Comparison of ENCODE assay signal across 11 cellular contexts in the genomic region with DNA sequence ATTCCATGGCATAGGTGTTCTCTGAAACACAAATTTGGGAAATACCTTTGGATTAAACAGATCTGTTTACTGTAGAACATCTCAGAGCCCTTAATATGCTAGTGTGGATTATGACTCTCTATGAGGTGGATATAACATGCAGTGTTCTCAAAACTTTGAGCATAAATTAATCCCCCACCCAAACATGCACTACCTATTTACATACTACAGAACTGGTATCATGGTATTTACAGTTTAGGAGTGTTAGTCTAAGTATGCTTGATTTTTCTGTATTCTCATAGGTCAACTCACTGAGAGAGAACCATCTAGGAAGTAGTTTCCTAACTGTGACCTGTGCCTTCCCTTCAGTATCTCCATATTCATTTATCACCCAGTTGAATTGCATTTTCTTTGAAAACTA. TPM values are rescaled to one million over a fixed set of nuclear protein-coding genes. Genes with fewer than 3 reads are reported as not detected.
DNase-seq lines count a peak whose midpoint lies in the region; ATAC-seq and TF ChIP-seq lines count a peak whose summit lies in the region.
"Had no signal": no experiment of that assay in that cellular context is flagged by ENCODE, and none has a peak within 500 bp of the region (broad histone marks: within the 10 kb centered on the region; RNA-seq: fewer than 3 reads in every experiment).

No MANE protein-coding gene starts in this region.

- H3K9me3 ChIP-seq in CD8-positive, alpha-beta memory T cell (ENCODE audit: low read length), result no peaks in the 10 kb centered on the region
- no peaks in the 10 kb centered on the region for H3K9me3 ChIP-seq in HUES6 (ENCODE audit: control insufficient read depth, insufficient read depth, low read depth, low read length)
- no peaks in the 10 kb centered on the region for H3K9me3 ChIP-seq in PC-3 (ENCODE audit: low read length)
- H3K9me3 ChIP-seq: right lobe of liver, thoracic aorta had no signal

- peaks cover 48% of the 10 kb centered on the region for H3K4me1 ChIP-seq in CD8-positive, alpha-beta memory T cell (ENCODE audit: insufficient read depth, low read length)
- H3K4me1 ChIP-seq in HUES6 (ENCODE audit: control insufficient read depth, insufficient read depth, low read length) (peaks cover 19% of the 10 kb centered on the region), PC-3 (ENCODE audit: insufficient read depth, low read length) (no peaks in the 10 kb centered on the region)

- no TSS peak for BruUV-seq in PC-3 (replicated peaks; lab: Mats Ljungman, UMichigan)

- H3K9me3 Mint-ChIP-seq in CD8-positive, alpha-beta memory T cell, result no peaks in the 10 kb centered on the region
- H3K9me3 Mint-ChIP-seq in activated naive CD8-positive, alpha-beta T cell (ENCODE audit: low read depth), result no peaks in the 10 kb centered on the region
- no peaks in the 10 kb centered on the region for H3K9me3 Mint-ChIP-seq in naive thymus-derived CD8-positive, alpha-beta T cell

- H3K79me2 ChIP-seq in PC-3 (ENCODE audit: low read length), result no peaks in the 10 kb centered on the region

- no peaks in the 10 kb centered on the region for H3K27me3 ChIP-seq in CD8-positive, alpha-beta memory T cell (ENCODE audit: insufficient read depth, low read length, poor library complexity, severe bottlenecking)
- H3K27me3 ChIP-seq in HUES6 (ENCODE audit: control insufficient read depth, insufficient read depth, low read length) (0 out of 2 replicates have a peak, but pooled peaks cover 3% of the 10 kb centered on the region), PC-3 (ENCODE audit: low read length) (no peaks in the 10 kb centered on the region)
- H3K27me3 ChIP-seq: foreskin keratinocyte, right lobe of liver had no signal

- no peak for DNase-seq in CD8-positive, alpha-beta memory T cell
- no peak for DNase-seq in naive thymus-derived CD8-positive, alpha-beta T cell
- DNase-seq in NCI-H2196 treated with DMSO at 0.1 percent for 48 hours (lab: John Stamatoyannopoulos, UW; ENCODE audit: unreplicated experiment) (no peak), PC-3 (no peak), GM03348 (ENCODE audit: low spot score) (no peak)
- DNase-seq: foreskin keratinocyte, right lobe of liver had no signal

- H3K4me3 Mint-ChIP-seq in CD8-positive, alpha-beta memory T cell, result peak overlapping the region in 6 of 7 donors; percentile 7 to 86 (median 68)
- H3K4me3 Mint-ChIP-seq in activated naive CD8-positive, alpha-beta T cell, result peak overlapping the region; percentile 77
- H3K4me3 Mint-ChIP-seq in naive thymus-derived CD8-positive, alpha-beta T cell, result peak overlapping the region in 9 of 10 donors; percentile 17 to 86 (median 73)

- H4K20me1 ChIP-seq in PC-3 (ENCODE audit: low read length), result no peaks in the 10 kb centered on the region

- peaks cover 35 to 47% (median 40%) of the 10 kb centered on the region in 3 donors for H3K4me1 Mint-ChIP-seq in CD8-positive, alpha-beta memory T cell
- peaks cover 45% of the 10 kb centered on the region for H3K4me1 Mint-ChIP-seq in activated naive CD8-positive, alpha-beta T cell (ENCODE audit: low read depth)
- peaks cover 24 to 51% (median 46%) of the 10 kb centered on the region in 4 donors for H3K4me1 Mint-ChIP-seq in naive thymus-derived CD8-positive, alpha-beta T cell

- H3K36me3 ChIP-seq in CD8-positive, alpha-beta memory T cell (ENCODE audit: insufficient read depth, low read length), result peaks cover 5% of the 10 kb centered on the region
- H3K36me3 ChIP-seq in HUES6 (ENCODE audit: control insufficient read depth, insufficient read depth, low read length), result peaks cover 20% of the 10 kb centered on the region
- peaks cover 2% of the 10 kb centered on the region; the same call in 1 of the 2 replicates for H3K36me3 ChIP-seq in PC-3 (ENCODE audit: low read depth, low read length)

- H3K9ac ChIP-seq in HUES6 (ENCODE audit: low read length) (peak overlapping the region; percentile 43), PC-3 (ENCODE audit: low read length) (no peak overlapping the region)

- no peak for TF ChIP-seq CTCF in PC-3 (conservative IDR thresholded peaks at IDR 0.05; ENCODE audit: low read depth, low read length)

- H3K36me3 Mint-ChIP-seq in CD8-positive, alpha-beta memory T cell, result peaks cover 3 to 36% (median 5%) of the 10 kb centered on the region in 3 donors
- peaks cover 5% of the 10 kb centered on the region for H3K36me3 Mint-ChIP-seq in activated naive CD8-positive, alpha-beta T cell
- peaks cover 0 to 19% (median 13%) of the 10 kb centered on the region in 3 donors for H3K36me3 Mint-ChIP-seq in naive thymus-derived CD8-positive, alpha-beta T cell

- intact Hi-C loops in PC-3 (cut with micrococcal nuclease), result loop anchor here (10.0 kb wide), 1 partner anchor 225 kb away; no protein-coding TSS in a partner anchor

- no peaks in the 10 kb centered on the region for H3F3A ChIP-seq in PC-3 (ENCODE audit: low read length, unreplicated experiment)

- no peak overlapping the region for H3K27ac ChIP-seq in CD8-positive, alpha-beta memory T cell (ENCODE audit: low read depth, low read length)
- H3K27ac ChIP-seq in HUES6 (ENCODE audit: low read depth, low read length) (peak overlapping the region; percentile 67; the same call in 1 of the 2 replicates), PC-3 (ENCODE audit: low read length) (no peak overlapping the region)
- H3K27ac ChIP-seq: foreskin keratinocyte, right lobe of liver had no signal

- POLR2A ChIA-PET in CD8-positive, alpha-beta memory T cell (lab: Charles Lee), result interaction anchor here (0.6 kb wide), 1 partner anchor 871 kb away, joined by 3 read pairs; no protein-coding TSS in a partner anchor
- POLR2A ChIA-PET in naive thymus-derived CD8-positive, alpha-beta T cell (lab: Charles Lee), result interaction anchor here (1.2 to 1.7 kb wide), 4 partner anchors 30 to 224 kb away, joined by 3 to 16 read pairs (median 4); partner anchors contain the start of gene ZNF609
- POLR2A ChIA-PET in PC-3 (lab: Charles Lee; ENCODE audit: unreplicated experiment), result no interaction called here

- CTCF ChIA-PET in CD8-positive, alpha-beta memory T cell (lab: Charles Lee), result interaction anchor here (1.2 to 4.9 kb wide), 3 partner anchors 12 to 224 kb away, joined by 3 to 37 read pairs (median 11); no protein-coding TSS in a partner anchor
- CTCF ChIA-PET in PC-3 (lab: Charles Lee), result no interaction called here

- H3K4me3 ChIP-seq in CD8-positive, alpha-beta memory T cell (ENCODE audit: low read length), result no peak overlapping the region
- H3K4me3 ChIP-seq in HUES6 (ENCODE audit: low read depth, low read length) (no peak overlapping the region), PC-3 (ENCODE audit: low read length) (no peak overlapping the region)
- H3K4me3 ChIP-seq: right lobe of liver, thoracic aorta had no signal

- peak overlapping the region in 7 of 8 donors; percentile 76 to 97 (median 93) for H3K27ac Mint-ChIP-seq in CD8-positive, alpha-beta memory T cell
- peak overlapping the region; percentile 92 for H3K27ac Mint-ChIP-seq in activated naive CD8-positive, alpha-beta T cell
- H3K27ac Mint-ChIP-seq in naive thymus-derived CD8-positive, alpha-beta T cell, result peak overlapping the region; percentile 67 to 97 (median 93)

- no peaks in the 10 kb centered on the region for H3K27me3 Mint-ChIP-seq in CD8-positive, alpha-beta memory T cell
- H3K27me3 Mint-ChIP-seq in activated naive CD8-positive, alpha-beta T cell, result no peaks in the 10 kb centered on the region
- H3K27me3 Mint-ChIP-seq in naive thymus-derived CD8-positive, alpha-beta T cell, result no peaks in the 10 kb centered on the region

- no peaks in the 10 kb centered on the region for H3K9me2 ChIP-seq in PC-3 (replicated peaks; ENCODE audit: low read length)

- no peak overlapping the region for H3K4me2 ChIP-seq in PC-3 (ENCODE audit: low read length)

- ATAC-seq in naive thymus-derived CD8-positive, alpha-beta T cell, result peak in 1 of 2 donors; percentile 8
- ATAC-seq in HG02852 (IDR thresholded peaks at IDR 0.05; ENCODE audit: unreplicated experiment), result no peak
- ATAC-seq in PC-3, result no peak
- ATAC-seq: foreskin keratinocyte had no signal

- H2AFZ ChIP-seq in PC-3 (ENCODE audit: low read length), result no peak overlapping the region

RNA-seq across cellular contexts. Expression of gene ZNF609, which starts 30.9 kb away (rescaled TPM):
- 10 to 100 TPM; 38.0 to 38.9 TPM for total RNA-seq in CD8-positive, alpha-beta memory T cell
- polyA plus RNA-seq in CD8-positive, alpha-beta memory T cell, result 10.7 TPM
- 10 to 100 TPM; 66.1 to 68.2 TPM for total RNA-seq in naive thymus-derived CD8-positive, alpha-beta T cell
- polyA plus RNA-seq in naive thymus-derived CD8-positive, alpha-beta T cell, result 10 to 100 TPM; 10.2 to 23.7 (median 13.5) TPM
- total RNA-seq in PC-3 (2014; rRNA removed), result 9.9 and 15.4 TPM in 2 replicates

RNA-seq across cellular contexts. Expression of gene TRIP4, which starts 41.8 kb away (rescaled TPM):
- 10 to 100 TPM; 25.1 to 26.2 TPM for total RNA-seq in CD8-positive, alpha-beta memory T cell
- polyA plus RNA-seq in CD8-positive, alpha-beta memory T cell, result 31.9 TPM
- 10 to 100 TPM; 25.8 to 27.2 TPM for total RNA-seq in naive thymus-derived CD8-positive, alpha-beta T cell
- polyA plus RNA-seq in naive thymus-derived CD8-positive, alpha-beta T cell, result 10 to 100 TPM; 19.7 to 24.3 (median 24.2) TPM
- total RNA-seq in PC-3 (2014; rRNA removed), result 6.0 and 11.9 TPM in 2 replicates

RNA-seq across cellular contexts. Expression of gene PCLAF, which starts 48.2 kb away (rescaled TPM):
- total RNA-seq in CD8-positive, alpha-beta memory T cell, result 10 to 100 TPM; 84.4 to 90.3 TPM
- not detected for polyA plus RNA-seq in CD8-positive, alpha-beta memory T cell
- 1 to 10 TPM; 1.5 TPM for total RNA-seq in naive thymus-derived CD8-positive, alpha-beta T cell
- under 1 TPM in 2 of 3 donors, not detected in 1; 0.16 to 0.22 TPM for polyA plus RNA-seq in naive thymus-derived CD8-positive, alpha-beta T cell
- 34.7 and 52.4 TPM in 2 replicates for total RNA-seq in PC-3 (2014; rRNA removed)
- total RNA-seq: thoracic aorta had no signal

Comparison
In these comparisons a context has a peak if more than half of its experiments do, and no peak if none do; other contexts are left out.
1. RNA of gene PCLAF, which starts 48.2 kb away (total RNA-seq): 84.4 to 90.3 TPM in CD8-positive, alpha-beta memory T cell and 34.7 to 52.4 TPM in PC-3; 1.5 TPM in naive thymus-derived CD8-positive, alpha-beta T cell; every median in the first group is over 10 times any median in the second.
2. Peak in every context shown above with its lines, with median percentiles within 50 percentile points of each other: H3K27ac Mint-ChIP-seq and H3K4me3 Mint-ChIP-seq.